In genomic region chr11:61962213-61963015, GRCh38 we compare ENCODE assay signal across 5 cellular contexts. TPM values are rescaled to one million over a fixed set of nuclear protein-coding genes. Genes with fewer than 3 reads are reported as not detected.
DNase-seq lines count a peak whose midpoint lies in the region; ATAC-seq and TF ChIP-seq lines count a peak whose summit lies in the region.

No MANE protein-coding gene starts in this region.

- TF ChIP-seq POLR2A in suprapubic skin (IDR thresholded peaks at IDR 0.05): no peak

- no peaks in the 10 kb centered on the region for H3K9me3 Mint-ChIP-seq in mesothelial cell of epicardium

- peaks cover 25% of the 10 kb centered on the region for H3K36me3 ChIP-seq in suprapubic skin

- peaks cover 53% of the 10 kb centered on the region for H3K4me1 ChIP-seq in suprapubic skin

- WGBS in suprapubic skin: 86% methylated on average over 12 of the region's 12 CpGs

- ATAC-seq in T-helper 17 cell: peak; percentile 4
- ATAC-seq in HG03354 (IDR thresholded peaks at IDR 0.05; ENCODE audit: poor library complexity, severe bottlenecking, unreplicated experiment): no peak

- DNase-seq in T-helper 17 cell (no peak), fibroblast of villous mesenchyme (ENCODE audit: low read depth) (peak; percentile 34), suprapubic skin (ENCODE audit: low spot score in 2 of 2) (peak in 1 of 2 donors; percentile 77), mesothelial cell of epicardium (ENCODE audit: low spot score in 2 of 2, unreplicated experiment in 2 of 2) (no peak)

- peaks cover 10% of the 10 kb centered on the region for H3K36me3 Mint-ChIP-seq in T-helper 17 cell (ENCODE audit: low read depth)
- H3K36me3 Mint-ChIP-seq in mesothelial cell of epicardium: peaks cover 35% of the 10 kb centered on the region

- H3K9me3 ChIP-seq in T-helper 17 cell (ENCODE audit: control insufficient read depth, low read length, poor library complexity, severe bottlenecking) (no peaks in the 10 kb centered on the region), suprapubic skin (no peaks in the 10 kb centered on the region)

- H3K27me3 ChIP-seq in suprapubic skin: no peaks in the 10 kb centered on the region

- peaks cover 30% of the 10 kb centered on the region for H3K4me1 Mint-ChIP-seq in T-helper 17 cell
- H3K4me1 Mint-ChIP-seq in mesothelial cell of epicardium: peaks cover 29% of the 10 kb centered on the region

- H3K4me3 ChIP-seq in fibroblast of villous mesenchyme (ENCODE audit: low read depth, low read length): no peak overlapping the region
- no peak overlapping the region for H3K4me3 ChIP-seq in suprapubic skin

- H3K27me3 Mint-ChIP-seq in T-helper 17 cell (no peaks in the 10 kb centered on the region), mesothelial cell of epicardium (ENCODE audit: low read depth) (no peaks in the 10 kb centered on the region)

- peak overlapping the region; percentile 61 for H3K27ac ChIP-seq in suprapubic skin

- no peak for TF ChIP-seq EP300 in suprapubic skin (IDR thresholded peaks at IDR 0.05)

- TF ChIP-seq CTCF in fibroblast of villous mesenchyme (IDR thresholded peaks at IDR 0.05; ENCODE audit: insufficient read depth, low read depth, low read length) (no peak), suprapubic skin (IDR thresholded peaks at IDR 0.05) (no peak), mesothelial cell of epicardium (IDR thresholded peaks at IDR 0.05; ENCODE audit: unreplicated experiment) (no peak)

- peak overlapping the region; percentile 97 for H3K27ac Mint-ChIP-seq in T-helper 17 cell
- no peak overlapping the region for H3K27ac Mint-ChIP-seq in mesothelial cell of epicardium

- peak overlapping the region; percentile 94 for H3K4me3 Mint-ChIP-seq in T-helper 17 cell
- H3K4me3 Mint-ChIP-seq in mesothelial cell of epicardium: no peak overlapping the region

RNA-seq across cellular contexts. Expression of gene FTH1, which starts 5.0 kb away (rescaled TPM):
- total RNA-seq in T-helper 17 cell: 1,000 to 10,000 TPM; 1,744 to 2,260 TPM
- total RNA-seq in fibroblast of villous mesenchyme: 453 and 708 TPM in 2 replicates
- 1,000 to 10,000 TPM in 2 of 4 donors, 100 to 1,000 TPM in 2; 578 to 1,480 (median 967) TPM for total RNA-seq in suprapubic skin
- 1,419 to 1,500 TPM (median 1,460 TPM) in 3 replicates for total RNA-seq in mesothelial cell of epicardium

RNA-seq across cellular contexts. Expression of gene BEST1, which starts 12.3 kb away (rescaled TPM):
- total RNA-seq in T-helper 17 cell: under 1 TPM; 0.26 to 0.35 TPM
- 3.0 and 3.2 TPM in 2 replicates for total RNA-seq in fibroblast of villous mesenchyme
- 1 to 10 TPM; 1.5 to 4.1 (median 2.5) TPM for total RNA-seq in suprapubic skin
- 0.64 to 1.1 TPM (median 0.90 TPM) in 3 replicates for total RNA-seq in mesothelial cell of epicardium

RNA-seq across cellular contexts. Expression of gene RAB3IL1, which starts 45.0 kb away (rescaled TPM):
- not detected for total RNA-seq in T-helper 17 cell
- total RNA-seq in fibroblast of villous mesenchyme: 6.9 and 10.6 TPM in 2 replicates
- 1 to 10 TPM; 2.6 to 8.9 (median 5.4) TPM for total RNA-seq in suprapubic skin
- total RNA-seq in mesothelial cell of epicardium: 10.6 to 12.0 TPM (median 11.9 TPM) in 3 replicates
